Comparison of ENCODE assay signal across 11 cellular contexts in the genomic region with DNA sequence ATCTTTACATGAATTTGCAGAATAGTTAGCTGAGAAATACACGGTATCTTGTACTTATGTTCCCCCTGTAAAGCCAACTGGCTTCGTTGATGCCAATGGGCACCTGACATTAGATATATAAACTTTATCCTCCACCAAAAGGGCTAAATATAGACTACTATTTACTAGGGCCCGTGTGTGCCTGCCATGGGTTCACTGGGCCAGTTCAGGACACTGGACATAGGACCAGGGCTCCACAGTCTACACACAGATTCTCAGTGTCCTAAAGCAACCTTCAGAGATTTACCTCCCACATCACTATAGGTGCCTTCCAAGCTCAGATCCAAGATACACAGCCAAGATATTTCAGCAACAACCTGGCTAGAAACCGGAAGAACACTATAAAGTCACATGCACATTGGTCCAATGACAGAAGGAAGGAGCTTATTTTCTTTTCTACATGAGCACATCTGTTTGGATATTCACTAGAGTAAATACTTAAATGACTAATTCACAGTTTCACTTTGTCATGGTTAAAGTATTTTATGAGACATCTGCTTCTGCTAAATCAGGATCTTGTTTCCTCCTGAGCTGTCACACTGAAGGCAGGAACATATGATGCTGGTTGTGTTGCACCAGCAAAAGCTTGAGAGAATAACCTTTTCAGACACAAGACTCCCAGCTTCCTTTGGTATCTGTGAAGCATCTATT.
A peak's percentile ranks its signal among the peaks of the same experiment; 100 is the strongest.
DNase-seq lines count a peak whose midpoint lies in the region; ATAC-seq, FAIRE-seq and TF ChIP-seq lines count a peak whose summit lies in the region.
"Had no signal": no experiment of that assay in that cellular context is flagged by ENCODE, and none has a peak within 500 bp of the region (broad histone marks: within the 10 kb centered on the region; RNA-seq: fewer than 3 reads in every experiment).

No MANE protein-coding gene starts in this region.

- H3K27me3 ChIP-seq in astrocyte (ENCODE audit: insufficient read depth, low read length) = no peaks in the 10 kb centered on the region
- H3K27me3 ChIP-seq: BLaER1 treated with 17β-estradiol and CSF1 and Interleukin-3, amounts not matched to agents 10 nM and 100 nM had no signal

- H3K36me3 ChIP-seq in astrocyte (ENCODE audit: insufficient read depth, low read length) = no peaks in the 10 kb centered on the region
- H3K36me3 ChIP-seq: BLaER1 treated with 17β-estradiol and CSF1 and Interleukin-3, amounts not matched to agents 10 nM and 100 nM had no signal

- no peak overlapping the region for H3K27ac ChIP-seq in astrocyte (ENCODE audit: low read depth, low read length)
- H3K27ac ChIP-seq: BLaER1 treated with 17β-estradiol and CSF1 and Interleukin-3, amounts not matched to agents 10 nM and 100 nM had no signal

- H3K4me1 ChIP-seq in astrocyte (ENCODE audit: insufficient read depth, low read length) = peaks cover 15% of the 10 kb centered on the region

- no peaks in the 10 kb centered on the region for H3K79me2 ChIP-seq in astrocyte (ENCODE audit: insufficient read depth, low read length)

- no peak overlapping the region for H3K4me3 ChIP-seq in astrocyte (ENCODE audit: insufficient read depth, low read depth, low read length)
- H3K4me3 ChIP-seq: BLaER1 treated with 17β-estradiol and CSF1 and Interleukin-3, amounts not matched to agents 10 nM and 100 nM had no signal

- no peak for FAIRE-seq in astrocyte (lab: Jason Lieb, UNC)
- FAIRE-seq: TTC549 had no signal

- no peak for DNase-seq in activated T-cell treated with anti-CD3 and anti-CD28 coated beads, Interleukin-2, amount 50 U/mL, for 4 hours
- DNase-seq in activated T-cell treated with anti-CD3 and anti-CD28 coated beads, Interleukin-2, amount 50 U/mL, for 48 hours = no peak
- DNase-seq in astrocyte (ENCODE audit: low read depth) = peak; percentile 71
- DNase-seq in stimulated activated naive B cell treated with anti-CD40 and anti-IgM and Interleukin-4, amounts not matched to agents 10 μg/mL and 1 μg/mL and 100 μg/mL, for 72 hours = no peak
- DNase-seq in 8988T = no peak
- no peak for DNase-seq in NCI-H1930 (lab: John Stamatoyannopoulos, UW)

- H3K4me3 Mint-ChIP-seq in activated T-cell treated with anti-CD3 and anti-CD28 coated beads, Interleukin-2, amount 50 U/mL, for 4 hours = no peak overlapping the region
- H3K4me3 Mint-ChIP-seq in astrocyte (ENCODE audit: unreplicated experiment) = no peak overlapping the region
- H3K4me3 Mint-ChIP-seq in stimulated activated naive B cell treated with anti-CD40 and anti-IgM and Interleukin-4, amounts not matched to agents 10 μg/mL and 1 μg/mL and 100 μg/mL, for 72 hours = no peak overlapping the region
- H3K4me3 Mint-ChIP-seq: memory B cell had no signal

- H3K9me3 ChIP-seq in astrocyte (ENCODE audit: insufficient read depth, low read depth, low read length) = no peaks in the 10 kb centered on the region
- H3K9me3 ChIP-seq: BLaER1 treated with 17β-estradiol and CSF1 and Interleukin-3, amounts not matched to agents 10 nM and 100 nM had no signal

- no peaks in the 10 kb centered on the region for H3K36me3 Mint-ChIP-seq in activated T-cell treated with anti-CD3 and anti-CD28 coated beads, Interleukin-2, amount 50 U/mL, for 4 hours (ENCODE audit: insufficient read depth)
- no peaks in the 10 kb centered on the region for H3K36me3 Mint-ChIP-seq in astrocyte (ENCODE audit: low read depth, unreplicated experiment)
- H3K36me3 Mint-ChIP-seq in stimulated activated naive B cell treated with anti-CD40 and anti-IgM and Interleukin-4, amounts not matched to agents 10 μg/mL and 1 μg/mL and 100 μg/mL, for 72 hours = no peaks in the 10 kb centered on the region
- H3K36me3 Mint-ChIP-seq: memory B cell had no signal

- peak overlapping the region; percentile 55 for H3K4me2 ChIP-seq in astrocyte (ENCODE audit: low read length)
- H3K4me2 ChIP-seq: BLaER1 treated with 17β-estradiol and CSF1 and Interleukin-3, amounts not matched to agents 10 nM and 100 nM had no signal

- no peaks in the 10 kb centered on the region for H4K20me1 ChIP-seq in astrocyte (ENCODE audit: insufficient read depth, low read length)
- H4K20me1 ChIP-seq: BLaER1 treated with 17β-estradiol and CSF1 and Interleukin-3, amounts not matched to agents 10 nM and 100 nM had no signal

- peak overlapping the region; percentile 41 for H3K27ac Mint-ChIP-seq in astrocyte (ENCODE audit: unreplicated experiment)
- no peak overlapping the region for H3K27ac Mint-ChIP-seq in stimulated activated naive B cell treated with anti-CD40 and anti-IgM and Interleukin-4, amounts not matched to agents 10 μg/mL and 1 μg/mL and 100 μg/mL, for 72 hours
- H3K27ac Mint-ChIP-seq: memory B cell had no signal

- H3K27me3 Mint-ChIP-seq in activated T-cell treated with anti-CD3 and anti-CD28 coated beads, Interleukin-2, amount 50 U/mL, for 4 hours (ENCODE audit: low read depth) = peaks cover 20% of the 10 kb centered on the region
- peaks cover 5% of the 10 kb centered on the region for H3K27me3 Mint-ChIP-seq in astrocyte (ENCODE audit: low read depth, unreplicated experiment)
- peaks cover 25 to 40% of the 10 kb centered on the region in 2 donors for H3K27me3 Mint-ChIP-seq in stimulated activated naive B cell treated with anti-CD40 and anti-IgM and Interleukin-4, amounts not matched to agents 10 μg/mL and 1 μg/mL and 100 μg/mL, for 72 hours

- no peaks in the 10 kb centered on the region for H3K9me3 Mint-ChIP-seq in activated T-cell treated with anti-CD3 and anti-CD28 coated beads, Interleukin-2, amount 50 U/mL, for 4 hours
- no peaks in the 10 kb centered on the region for H3K9me3 Mint-ChIP-seq in astrocyte (ENCODE audit: unreplicated experiment)
- H3K9me3 Mint-ChIP-seq in stimulated activated naive B cell treated with anti-CD40 and anti-IgM and Interleukin-4, amounts not matched to agents 10 μg/mL and 1 μg/mL and 100 μg/mL, for 72 hours = no peaks in the 10 kb centered on the region
- H3K9me3 Mint-ChIP-seq: memory B cell had no signal

- peak; percentile 21 to 27 for ATAC-seq in activated T-cell treated with anti-CD3 and anti-CD28 coated beads, Interleukin-2, amount 50 U/mL, for 4 hours
- ATAC-seq in HG02981 (IDR thresholded peaks at IDR 0.05; ENCODE audit: unreplicated experiment) = peak; percentile 69
- peak; percentile 23 to 62 for ATAC-seq in stimulated activated naive B cell treated with anti-CD40 and anti-IgM and Interleukin-4, amounts not matched to agents 10 μg/mL and 1 μg/mL and 100 μg/mL, for 72 hours (replicated peaks)
- no peak for ATAC-seq in HG02970 (IDR thresholded peaks at IDR 0.05; ENCODE audit: low FRiP score, unreplicated experiment)

- H3K4me1 Mint-ChIP-seq in activated T-cell treated with anti-CD3 and anti-CD28 coated beads, Interleukin-2, amount 50 U/mL, for 4 hours (ENCODE audit: low read depth) = no peaks in the 10 kb centered on the region
- peaks cover 21% of the 10 kb centered on the region for H3K4me1 Mint-ChIP-seq in astrocyte (ENCODE audit: low read depth, unreplicated experiment)
- H3K4me1 Mint-ChIP-seq in stimulated activated naive B cell treated with anti-CD40 and anti-IgM and Interleukin-4, amounts not matched to agents 10 μg/mL and 1 μg/mL and 100 μg/mL, for 72 hours = peaks cover 0 to 2% of the 10 kb centered on the region in 2 donors

- no peak overlapping the region for H3K9ac ChIP-seq in astrocyte (ENCODE audit: low read length)
- H3K9ac ChIP-seq: BLaER1 treated with 17β-estradiol and CSF1 and Interleukin-3, amounts not matched to agents 10 nM and 100 nM had no signal

- H2AFZ ChIP-seq in astrocyte (ENCODE audit: low read depth, low read length) = no peak overlapping the region

- no peak for TF ChIP-seq CTCF in astrocyte (IDR thresholded peaks at IDR 0.05; ENCODE audit: insufficient read depth, low read depth, low read length)
